ENCODE assay signal across 8 cellular contexts in the genomic region with DNA sequence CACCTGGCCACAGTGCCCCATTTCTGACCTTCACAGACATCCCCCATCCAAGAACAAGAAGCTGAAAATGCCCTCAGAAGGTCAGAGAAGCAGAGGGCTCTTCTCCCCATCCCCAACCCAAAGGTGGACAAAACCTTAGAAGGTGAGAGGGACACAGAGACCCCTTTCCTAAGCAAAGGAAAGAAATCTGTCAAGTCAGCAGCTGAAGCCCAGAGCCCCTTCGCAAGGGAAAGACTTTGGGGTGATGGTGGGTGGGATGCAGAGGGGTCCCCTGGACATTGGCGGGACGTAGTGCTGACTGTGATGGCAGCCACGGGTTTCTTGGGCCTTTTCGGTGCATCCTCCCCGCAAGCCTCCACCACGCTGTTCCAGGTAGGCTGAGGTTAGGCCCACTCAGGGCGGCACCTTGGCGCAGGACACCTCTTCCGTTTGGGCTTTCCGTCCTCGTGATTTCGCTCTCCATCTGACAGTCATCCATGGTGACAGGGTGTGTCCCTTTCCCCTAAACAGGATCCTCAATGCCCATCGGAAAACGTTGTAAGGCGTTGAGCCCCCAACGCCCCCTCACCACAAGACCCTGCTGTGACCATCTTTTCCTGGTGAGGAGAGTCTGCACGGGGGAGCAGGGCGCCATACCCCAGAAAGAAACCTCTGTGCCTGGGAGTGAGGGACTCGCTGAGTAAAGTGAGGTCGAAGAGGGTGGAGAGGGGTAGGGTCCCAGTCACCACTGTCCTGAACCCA. TPM values are rescaled to one million over a fixed set of nuclear protein-coding genes. Genes with fewer than 3 reads are reported as not detected.
DNase-seq lines count a peak whose midpoint lies in the region; ATAC-seq and TF ChIP-seq lines count a peak whose summit lies in the region.

No MANE protein-coding gene starts in this region.

- no peaks in the 10 kb centered on the region for H3K4me1 ChIP-seq in cardiac muscle cell (ENCODE audit: low read depth)
- peaks cover 0 to 9% of the 10 kb centered on the region in 2 donors for H3K4me1 ChIP-seq in lung (ENCODE audit: control insufficient read depth in 2 of 2, insufficient read depth in 2 of 2, low read length in 2 of 2)
- H3K4me1 ChIP-seq in vagina, result peaks cover 8% of the 10 kb centered on the region

- no peak for TF ChIP-seq POLR2A in vagina (IDR thresholded peaks at IDR 0.05)

- H3K27ac ChIP-seq in cardiac muscle cell, result no peak overlapping the region
- H3K27ac ChIP-seq in lung (ENCODE audit: low read depth in 1 of 2, low read length in 1 of 2), result peak overlapping the region in 1 of 2 donors; percentile 80
- peak overlapping the region; percentile 55 for H3K27ac ChIP-seq in vagina

- DNase-seq in cardiac muscle cell (ENCODE audit: low read depth in 1 of 2, low spot score in 1 of 2), result no peak
- no peak for DNase-seq in Right ventricle myocardium inferior (ENCODE audit: missing footprints)
- no peak for DNase-seq in astrocyte of the cerebellum (ENCODE audit: low read depth)
- DNase-seq in lung (ENCODE audit: low spot score), result no peak
- peak in 1 of 2 donors; percentile 90 for DNase-seq in vagina (ENCODE audit: extremely low spot score in 2 of 2)
- no peak for DNase-seq in A172 (ENCODE audit: low spot score)
- no peak for DNase-seq in KBM-7
- no peak for DNase-seq in activated gamma-delta T cell treated with Interleukin-2 at 50 U/mL for 16 hours

- intact Hi-C loops in Right ventricle myocardium inferior (cut with DNase I), result loop anchor here (1.0 to 10.0 kb wide), 2 partner anchors 23 to 197 kb away; no protein-coding TSS in a partner anchor
- intact Hi-C loops in vagina (cut with DNase I), result no loop called here

- ATAC-seq in Right ventricle myocardium inferior (no peak), lung (ENCODE audit: insufficient read depth, low FRiP score) (no peak)

- WGBS in lung, 2 donors, result 53 to 66% methylated on average over 21 of the region's 21 CpGs

- no peak for TF ChIP-seq CTCF in cardiac muscle cell (IDR thresholded peaks at IDR 0.05; ENCODE audit: low read depth, low read length)
- no peak for TF ChIP-seq CTCF in astrocyte of the cerebellum (IDR thresholded peaks at IDR 0.05; ENCODE audit: low read depth, low read length, missing control alignments)
- TF ChIP-seq CTCF in lung (IDR thresholded peaks at IDR 0.05; ENCODE audit: control extremely low read depth, extremely low read depth), result no peak
- no peak for TF ChIP-seq CTCF in vagina (IDR thresholded peaks at IDR 0.05)

- no peaks in the 10 kb centered on the region for H3K27me3 ChIP-seq in cardiac muscle cell
- H3K27me3 ChIP-seq in lung (ENCODE audit: control insufficient read depth, insufficient read depth), result no peaks in the 10 kb centered on the region
- H3K27me3 ChIP-seq in vagina, result no peaks in the 10 kb centered on the region

- H3K36me3 ChIP-seq in cardiac muscle cell (no peaks in the 10 kb centered on the region), lung (ENCODE audit: control insufficient read depth in 2 of 2, insufficient read depth in 2 of 2, low read length in 2 of 2) (no peaks in the 10 kb centered on the region), vagina (no peaks in the 10 kb centered on the region)

- H3K9me3 ChIP-seq in cardiac muscle cell (ENCODE audit: low read depth) (no peaks in the 10 kb centered on the region), lung (ENCODE audit: control insufficient read depth in 2 of 2, insufficient read depth in 1 of 2, low read length in 1 of 2) (no peaks in the 10 kb centered on the region), vagina (no peaks in the 10 kb centered on the region)

- H3K4me3 ChIP-seq in cardiac muscle cell, result peak overlapping the region; percentile 9
- peak overlapping the region; percentile 36 for H3K4me3 ChIP-seq in astrocyte of the cerebellum (ENCODE audit: low read depth, low read length)
- peak overlapping the region; percentile 35 for H3K4me3 ChIP-seq in lung
- peak overlapping the region; percentile 40 for H3K4me3 ChIP-seq in vagina

- in situ Hi-C loops in astrocyte of the cerebellum (cut with HindIII; ENCODE audit: low sequenced_read_pairs), result no loop called here
- in situ Hi-C loops in KBM-7 (cut with MboI; ENCODE audit: low pct_unique_long_range_greater_than_20kb, low sequenced_read_pairs), result no loop called here

RNA-seq across cellular contexts. Expression of a gene that starts 10.7 kb away (rescaled TPM):
- not detected in 2 replicates for total RNA-seq in cardiac muscle cell
- not detected in 2 replicates for polyA plus RNA-seq in cardiac muscle cell
- total RNA-seq in Right ventricle myocardium inferior, result 1.4 TPM
- total RNA-seq in lung, result under 1 TPM in 1 of 2 donors, not detected in 1; 0.91 TPM
- polyA plus RNA-seq in lung, result under 1 TPM; 0.26 to 0.33 TPM
- 0.74 TPM for total RNA-seq in vagina
- not detected in 2 replicates for total RNA-seq in A172 (2014; rRNA removed; shearing (Covaris generic))

RNA-seq across cellular contexts. Expression of a gene that starts 24.6 kb away (rescaled TPM):
- not detected in 2 replicates for total RNA-seq in cardiac muscle cell
- not detected in 2 replicates for polyA plus RNA-seq in cardiac muscle cell
- total RNA-seq in Right ventricle myocardium inferior, result not detected
- total RNA-seq in lung, result not detected
- polyA plus RNA-seq in lung, result not detected
- total RNA-seq in vagina, result not detected
- not detected in 2 replicates for total RNA-seq in A172 (2014; rRNA removed; shearing (Covaris generic))

RNA-seq across cellular contexts. Expression of a gene that starts 24.7 kb away (rescaled TPM):
- 49.4 and 52.8 TPM in 2 replicates for total RNA-seq in cardiac muscle cell
- 21.9 and 24.3 TPM in 2 replicates for polyA plus RNA-seq in cardiac muscle cell
- total RNA-seq in Right ventricle myocardium inferior, result 34.7 TPM
- total RNA-seq in lung, result 10 to 100 TPM; 60.7 to 76.7 TPM
- 10 to 100 TPM; 38.6 to 67.1 TPM for polyA plus RNA-seq in lung
- total RNA-seq in vagina, result 42.7 TPM
- total RNA-seq in A172 (2014; rRNA removed; shearing (Covaris generic)), result 40.2 and 43.7 TPM in 2 replicates

RNA-seq across cellular contexts. Expression of a gene that starts 28.5 kb away (rescaled TPM):
- total RNA-seq in cardiac muscle cell (154 and 161 TPM in 2 replicates), Right ventricle myocardium inferior (86.9 TPM), lung (10 to 100 TPM; 56.2 to 99.2 TPM), vagina (95.0 TPM)
- polyA plus RNA-seq in cardiac muscle cell (139 and 160 TPM in 2 replicates), lung (100 to 1,000 TPM in 1 of 2 donors, 10 to 100 TPM in 1; 70.4 to 105 TPM)
- total RNA-seq in A172 (2014; rRNA removed; shearing (Covaris generic)), result 229 and 262 TPM in 2 replicates

RNA-seq across cellular contexts. Expression of a gene that starts 33.7 kb away (rescaled TPM):
- 12.6 and 17.3 TPM in 2 replicates for total RNA-seq in cardiac muscle cell
- 3.1 and 5.2 TPM in 2 replicates for polyA plus RNA-seq in cardiac muscle cell
- 2.1 TPM for total RNA-seq in Right ventricle myocardium inferior
- total RNA-seq in lung, result 10 to 100 TPM in 1 of 2 donors, 1 to 10 TPM in 1; 5.4 to 26.8 TPM
- polyA plus RNA-seq in lung, result 10 to 100 TPM in 1 of 2 donors, 1 to 10 TPM in 1; 5.1 to 12.5 TPM
- total RNA-seq in vagina, result 10.8 TPM
- total RNA-seq in A172 (2014; rRNA removed; shearing (Covaris generic)), result 1.6 and 1.9 TPM in 2 replicates
